ENCODE assay signal across 8 cellular contexts in the genomic region with DNA sequence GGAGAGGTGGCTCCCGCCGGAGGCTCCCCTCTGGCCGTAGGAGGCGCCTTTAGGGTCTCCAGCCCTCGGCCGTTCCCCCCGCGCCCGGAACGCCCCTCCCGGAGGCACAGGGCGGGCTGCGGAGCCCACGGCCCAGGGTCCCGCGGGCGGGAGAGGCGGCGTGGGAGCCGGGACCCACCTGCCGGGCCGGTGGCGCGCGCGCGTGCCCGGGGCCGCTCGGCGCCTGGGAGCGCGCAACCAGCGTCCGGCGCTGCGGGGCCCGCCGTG. TPM values are rescaled to one million over a fixed set of nuclear protein-coding genes. Genes with fewer than 3 reads are reported as not detected.
DNase-seq lines count a peak whose midpoint lies in the region; ATAC-seq and TF ChIP-seq lines count a peak whose summit lies in the region.

A gene with protein sequence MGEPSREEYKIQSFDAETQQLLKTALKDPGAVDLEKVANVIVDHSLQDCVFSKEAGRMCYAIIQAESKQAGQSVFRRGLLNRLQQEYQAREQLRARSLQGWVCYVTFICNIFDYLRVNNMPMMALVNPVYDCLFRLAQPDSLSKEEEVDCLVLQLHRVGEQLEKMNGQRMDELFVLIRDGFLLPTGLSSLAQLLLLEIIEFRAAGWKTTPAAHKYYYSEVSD (minus strand): TSS at position 266 of the 267 bp plus-strand sequence. CDS start 1,036 bp downstream, outside the sequence.

- H3K79me2 ChIP-seq in PC-9 (ENCODE audit: low read depth), result 0 out of 2 replicates have a peak, but pooled peaks cover 5% of the 10 kb centered on the region

- no peaks in the 10 kb centered on the region for H4K20me1 ChIP-seq in PC-9 (ENCODE audit: insufficient read depth)

- peak; percentile 23 for ATAC-seq in GM19395 (IDR thresholded peaks at IDR 0.05; ENCODE audit: unreplicated experiment)
- no peak for ATAC-seq in naive thymus-derived CD4-positive, alpha-beta T cell
- ATAC-seq in HG03460 (IDR thresholded peaks at IDR 0.05; ENCODE audit: unreplicated experiment), result no peak
- no peak for ATAC-seq in GM18907 (IDR thresholded peaks at IDR 0.05; ENCODE audit: unreplicated experiment)

- peak within 1 kb of the TSS; percentile 54 for H3K27ac ChIP-seq in PC-9
- peak within 1 kb of the TSS; percentile 98 for H3K27ac ChIP-seq in naive thymus-derived CD4-positive, alpha-beta T cell (ENCODE audit: low read depth, low read length)

- no peak for TF ChIP-seq CTCF in PC-9 (conservative IDR thresholded peaks at IDR 0.05)
- no peak for TF ChIP-seq CTCF in endothelial cell (IDR thresholded peaks at IDR 0.05; ENCODE audit: unreplicated experiment)

- H3K9me2 ChIP-seq in PC-9 (ENCODE audit: insufficient read depth), result no peaks in the 10 kb centered on the region

- H3K36me3 ChIP-seq in PC-9 (ENCODE audit: low read depth), result 0 out of 2 replicates have a peak, but pooled peaks cover 5% of the 10 kb centered on the region
- peaks cover 0 to 27% (median 6%) of the 10 kb centered on the region in 3 experiments for H3K36me3 ChIP-seq in naive thymus-derived CD4-positive, alpha-beta T cell (ENCODE audit: control insufficient read depth in 2 of 3, insufficient read depth in 3 of 3, low read length in 3 of 3)

- intact Hi-C loops in PC-9 (cut with micrococcal nuclease; ENCODE audit: unreplicated experiment), result loop anchor here (1.0 kb wide), 2 partner anchors 18 to 133 kb away; a partner anchor contains a TSS
- intact Hi-C loops in naive thymus-derived CD4-positive, alpha-beta T cell (cut with micrococcal nuclease), result loop anchor here (1.0 to 10.0 kb wide), 14 partner anchors 10 to 704 kb away; a partner anchor contains a TSS

- H3K4me2 ChIP-seq in PC-9, result peak within 1 kb of the TSS; percentile 99

- CTCF ChIA-PET in PC-9 (lab: Charles Lee), result interaction anchor here (0.5 to 2.0 kb wide), 7 partner anchors 9 to 185 kb away, joined by 3 to 15 read pairs (median 4); a partner anchor contains a TSS
- CTCF ChIA-PET in naive thymus-derived CD4-positive, alpha-beta T cell (lab: Charles Lee), result interaction anchor here (0.6 to 2.5 kb wide), 10 partner anchors 10 to 480 kb away, joined by 3 to 26 read pairs (median 5); a partner anchor contains a TSS

- H3K27me3 Mint-ChIP-seq in endothelial cell (ENCODE audit: unreplicated experiment), result no peaks in the 10 kb centered on the region
- H3K27me3 Mint-ChIP-seq in naive thymus-derived CD4-positive, alpha-beta T cell, result no peaks in the 10 kb centered on the region

- H3K4me3 ChIP-seq in PC-9, result peak within 1 kb of the TSS; percentile 95
- peak within 1 kb of the TSS; percentile 95 for H3K4me3 ChIP-seq in naive thymus-derived CD4-positive, alpha-beta T cell (ENCODE audit: low read length)

- no peak within 1 kb of the TSS for H3K27ac Mint-ChIP-seq in endothelial cell (ENCODE audit: unreplicated experiment)
- peak within 1 kb of the TSS; percentile 75 to 90 (median 85) for H3K27ac Mint-ChIP-seq in naive thymus-derived CD4-positive, alpha-beta T cell

- DNase-seq in PC-9, result no peak
- no peak for DNase-seq in endothelial cell (ENCODE audit: low spot score)
- DNase-seq in naive thymus-derived CD4-positive, alpha-beta T cell, result no peak
- DNase-seq in HUDEP-2 (lab: John Stamatoyannopoulos, UW; ENCODE audit: unreplicated experiment in 76 of 76), result no peak
- DNase-seq in NCI-H2107 treated with DMSO at 0.1 percent for 48 hours (lab: John Stamatoyannopoulos, UW; ENCODE audit: unreplicated experiment), result no peak

- BruUV-seq in PC-9 (replicated peaks; lab: Mats Ljungman, UMichigan), result no TSS peak

- no peaks in the 10 kb centered on the region for H3K27me3 ChIP-seq in PC-9 (ENCODE audit: insufficient read depth, low read depth)
- H3K27me3 ChIP-seq in naive thymus-derived CD4-positive, alpha-beta T cell (ENCODE audit: control insufficient read depth in 2 of 2, insufficient read depth in 2 of 2, low read length in 2 of 2), result no peaks in the 10 kb centered on the region

- H3K4me1 ChIP-seq in PC-9 (replicated peaks; ENCODE audit: insufficient read depth), result peaks cover 7% of the 10 kb centered on the region; the same call in 1 of the 2 replicates
- peaks cover 15 to 24% of the 10 kb centered on the region in 2 donors for H3K4me1 ChIP-seq in naive thymus-derived CD4-positive, alpha-beta T cell (ENCODE audit: control insufficient read depth in 2 of 2, insufficient read depth in 2 of 2, low read length in 2 of 2)

- peaks cover 52% of the 10 kb centered on the region; the same call in 1 of the 2 replicates for H3F3A ChIP-seq in PC-9 (ENCODE audit: insufficient read depth, low read depth)

- H2AFZ ChIP-seq in PC-9, result peak within 1 kb of the TSS; percentile 99

- H3K9me3 ChIP-seq in PC-9 (ENCODE audit: insufficient read depth, low read depth), result no peaks in the 10 kb centered on the region
- H3K9me3 ChIP-seq in naive thymus-derived CD4-positive, alpha-beta T cell (ENCODE audit: control insufficient read depth in 2 of 3, low read length in 3 of 3), result no peaks in the 10 kb centered on the region

- peaks cover 47% of the 10 kb centered on the region for H3K4me1 Mint-ChIP-seq in endothelial cell (ENCODE audit: unreplicated experiment)
- H3K4me1 Mint-ChIP-seq in naive thymus-derived CD4-positive, alpha-beta T cell, result peaks cover 5 to 41% (median 34%) of the 10 kb centered on the region in 7 donors

- H3K36me3 Mint-ChIP-seq in endothelial cell (ENCODE audit: low read depth, unreplicated experiment), result peaks cover 8% of the 10 kb centered on the region
- H3K36me3 Mint-ChIP-seq in naive thymus-derived CD4-positive, alpha-beta T cell, result peaks cover 0 to 15% (median 0%) of the 10 kb centered on the region in 5 donors

- peak within 1 kb of the TSS; percentile 89 for H3K4me3 Mint-ChIP-seq in endothelial cell (ENCODE audit: unreplicated experiment)
- peak within 1 kb of the TSS; percentile 76 to 88 (median 86) for H3K4me3 Mint-ChIP-seq in naive thymus-derived CD4-positive, alpha-beta T cell

- POLR2A ChIA-PET in PC-9 (lab: Charles Lee; ENCODE audit: unreplicated experiment), result interaction anchor here (0.6 to 1.5 kb wide), 5 partner anchors 18 to 255 kb away, joined by 3 to 9 read pairs (median 4); a partner anchor contains a TSS
- POLR2A ChIA-PET in naive thymus-derived CD4-positive, alpha-beta T cell (lab: Charles Lee), result interaction anchor here (0.6 to 7.2 kb wide), 33 partner anchors 9 to 584 kb away, joined by 3 to 132 read pairs (median 4); a partner anchor contains a TSS

- no peaks in the 10 kb centered on the region for H3K9me3 Mint-ChIP-seq in endothelial cell (ENCODE audit: unreplicated experiment)
- no peaks in the 10 kb centered on the region for H3K9me3 Mint-ChIP-seq in naive thymus-derived CD4-positive, alpha-beta T cell

RNA-seq across cellular contexts. Expression of the gene that starts here (rescaled TPM):
- 23.4 and 35.4 TPM in 2 replicates for total RNA-seq in PC-9 (2021)
- 15.7 TPM for total RNA-seq in endothelial cell (ENCODE audit: unreplicated experiment)
- total RNA-seq in naive thymus-derived CD4-positive, alpha-beta T cell, result 10 to 100 TPM; 26.9 to 39.4 (median 36.0) TPM
- 10 to 100 TPM; 84.3 to 90.0 TPM for polyA plus RNA-seq in naive thymus-derived CD4-positive, alpha-beta T cell
